ENCODE assay signal across 7 cellular contexts in genomic region chr7:38060637-38061036, GRCh38.
"Had no signal": no experiment of that assay in that cellular context is flagged by ENCODE, and none has a peak within 500 bp of the region (broad histone marks: within the 10 kb centered on the region; RNA-seq: fewer than 3 reads in every experiment).

No MANE protein-coding gene starts in this region.

- H2AFZ ChIP-seq: GM23338 had no signal

- H3K4me1 ChIP-seq: HAP-1 had no signal

- H3K9me3 ChIP-seq: HAP-1 had no signal

- DNase-seq: H7, HFFc6, KG1 had no signal

- H3K4me3 ChIP-seq: GM23338, HAP-1 had no signal

- H3K4me2 ChIP-seq: GM23338 had no signal

- H3K36me3 ChIP-seq: HAP-1 had no signal

- H3K27ac ChIP-seq: HL-60 had no signal

- ATAC-seq: GM23338, HCT116 had no signal
